ENCODE assay signal across 13 cellular contexts in the genomic region with DNA sequence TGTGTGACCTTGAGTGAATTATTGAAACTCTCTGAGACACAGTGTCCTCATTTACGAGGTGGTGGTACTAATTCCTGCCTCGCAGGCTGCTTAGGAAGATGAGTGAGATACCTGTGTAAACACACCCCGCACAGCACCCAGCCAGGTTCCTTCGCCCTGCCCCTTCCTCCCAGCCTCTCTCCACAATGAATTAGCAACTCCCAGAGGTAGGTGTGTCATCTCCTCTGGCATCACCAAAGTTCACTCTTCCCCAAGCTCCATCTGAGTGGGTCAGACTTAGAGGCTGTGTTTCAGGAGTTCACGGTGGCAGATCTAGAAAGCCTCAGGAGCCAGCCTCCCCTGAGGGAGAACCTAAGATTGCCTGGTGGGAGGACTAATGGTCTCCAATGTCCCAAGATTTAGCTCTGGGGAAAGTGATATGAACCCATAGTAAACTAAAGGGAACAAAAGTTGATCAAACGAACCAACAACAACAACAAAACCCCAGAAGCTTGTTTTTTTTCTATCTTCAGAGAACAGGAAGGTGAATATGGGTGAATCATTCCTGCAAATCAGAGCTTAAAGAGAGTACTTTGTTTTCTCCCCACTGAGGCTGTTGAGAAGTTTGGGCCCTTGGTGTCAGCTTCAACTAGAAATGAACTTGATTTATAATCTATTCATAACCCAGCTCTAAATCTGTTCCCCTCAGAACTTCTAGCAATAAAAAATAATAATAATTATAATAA.
"Had no signal": no experiment of that assay in that cellular context is flagged by ENCODE, and none has a peak within 500 bp of the region (broad histone marks: within the 10 kb centered on the region; RNA-seq: fewer than 3 reads in every experiment).

No MANE protein-coding gene starts in this region.

- H3K4me1 ChIP-seq: tibial artery had no signal

- ATAC-seq: activated CD8-positive, alpha-beta T cell treated with anti-CD3 and anti-CD28 coated beads, Interleukin-2, amount 10 ng/mL, durations not matched to agents 7 days and 5 days had no signal

- H3K27me3 ChIP-seq: esophagus muscularis mucosa, tibial artery, uterus had no signal

- H3K27ac Mint-ChIP-seq: activated CD8-positive, alpha-beta T cell treated with anti-CD3 and anti-CD28 coated beads, Interleukin-2, amount 10 ng/mL, durations not matched to agents 7 days and 5 days; nephron had no signal

- DNase-seq: activated CD4-positive, alpha-beta T cell treated with anti-CD3 and anti-CD28 coated beads for 1 hour; activated CD8-positive, alpha-beta memory T cell treated with anti-CD3 and anti-CD28 coated beads, Interleukin-2, amount 50 U/mL, for 48 hours; activated CD8-positive, alpha-beta T cell treated with anti-CD3 and anti-CD28 coated beads, Interleukin-2, amount 10 ng/mL, durations not matched to agents 7 days and 5 days; activated gamma-delta T cell; caudate nucleus; effector CD8-positive, alpha-beta T cell; glutamatergic neuron; stimulated activated CD4-positive, alpha-beta T cell treated with anti-CD3 and anti-CD28 coated beads, Interleukin-4, amount 100 ng/mL, for 4 hours; tibial artery; uterus had no signal

- H3K9me3 ChIP-seq: tibial artery, uterus had no signal

- H3K27ac ChIP-seq: coronary artery, esophagus muscularis mucosa, tibial artery, uterus had no signal

- H3K4me3 Mint-ChIP-seq: activated CD8-positive, alpha-beta T cell treated with anti-CD3 and anti-CD28 coated beads, Interleukin-2, amount 10 ng/mL, durations not matched to agents 7 days and 5 days; nephron had no signal

- H3K36me3 ChIP-seq: esophagus muscularis mucosa, tibial artery, uterus had no signal

- H3K4me3 ChIP-seq: coronary artery, esophagus muscularis mucosa, tibial artery, uterus had no signal
